In the genomic region with DNA sequence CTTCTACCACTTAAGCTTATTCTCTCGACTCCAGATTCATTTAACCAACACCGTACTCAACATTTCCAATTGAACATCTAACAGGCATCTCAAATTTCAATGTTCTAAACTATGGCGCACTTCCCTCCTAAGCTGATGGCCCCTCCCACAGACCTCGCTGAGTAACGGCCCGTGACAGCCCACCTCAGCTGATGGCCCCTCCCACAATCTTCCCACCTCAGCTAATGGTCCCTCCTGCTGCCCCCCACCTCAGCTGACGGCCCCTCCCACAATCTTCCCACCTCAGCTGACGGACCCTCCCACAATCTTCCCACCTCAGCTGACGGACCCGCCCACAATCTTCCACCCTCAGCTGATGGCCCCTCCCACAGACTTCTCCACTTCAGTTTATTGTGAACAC, we compare ENCODE assay signal across 1 cellular context.
TF ChIP-seq lines count a peak whose summit lies in the region.

No MANE protein-coding gene starts in this region.

TF ChIP-seq in WTC11, 78 proteins besides CTCF, POLR2A, EP300 and RAD21 (continued from another document):
- TF ChIP-seq, protein P1, sequence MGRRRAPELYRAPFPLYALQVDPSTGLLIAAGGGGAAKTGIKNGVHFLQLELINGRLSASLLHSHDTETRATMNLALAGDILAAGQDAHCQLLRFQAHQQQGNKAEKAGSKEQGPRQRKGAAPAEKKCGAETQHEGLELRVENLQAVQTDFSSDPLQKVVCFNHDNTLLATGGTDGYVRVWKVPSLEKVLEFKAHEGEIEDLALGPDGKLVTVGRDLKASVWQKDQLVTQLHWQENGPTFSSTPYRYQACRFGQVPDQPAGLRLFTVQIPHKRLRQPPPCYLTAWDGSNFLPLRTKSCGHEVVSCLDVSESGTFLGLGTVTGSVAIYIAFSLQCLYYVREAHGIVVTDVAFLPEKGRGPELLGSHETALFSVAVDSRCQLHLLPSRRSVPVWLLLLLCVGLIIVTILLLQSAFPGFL (CRISPR knock-in tag; IDR thresholded peaks at IDR 0.05; ENCODE audit: borderline replicate concordance) = no peak
- TF ChIP-seq ZNF423 (CRISPR knock-in tag; IDR thresholded peaks at IDR 0.05) (no peak), ZNF121 (CRISPR knock-in tag; IDR thresholded peaks at IDR 0.05) (no peak), CREM (CRISPR knock-in tag; IDR thresholded peaks at IDR 0.05) (no peak)
- TF ChIP-seq, protein P2, sequence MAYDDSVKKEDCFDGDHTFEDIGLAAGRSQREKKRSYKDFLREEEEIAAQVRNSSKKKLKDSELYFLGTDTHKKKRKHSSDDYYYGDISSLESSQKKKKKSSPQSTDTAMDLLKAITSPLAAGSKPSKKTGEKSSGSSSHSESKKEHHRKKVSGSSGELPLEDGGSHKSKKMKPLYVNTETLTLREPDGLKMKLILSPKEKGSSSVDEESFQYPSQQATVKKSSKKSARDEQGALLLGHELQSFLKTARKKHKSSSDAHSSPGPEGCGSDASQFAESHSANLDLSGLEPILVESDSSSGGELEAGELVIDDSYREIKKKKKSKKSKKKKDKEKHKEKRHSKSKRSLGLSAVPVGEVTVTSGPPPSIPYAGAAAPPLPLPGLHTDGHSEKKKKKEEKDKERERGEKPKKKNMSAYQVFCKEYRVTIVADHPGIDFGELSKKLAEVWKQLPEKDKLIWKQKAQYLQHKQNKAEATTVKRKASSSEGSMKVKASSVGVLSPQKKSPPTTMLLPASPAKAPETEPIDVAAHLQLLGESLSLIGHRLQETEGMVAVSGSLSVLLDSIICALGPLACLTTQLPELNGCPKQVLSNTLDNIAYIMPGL (CRISPR knock-in tag; IDR thresholded peaks at IDR 0.05) = no peak
